ENCODE assay signal across 21 cellular contexts in the genomic region with DNA sequence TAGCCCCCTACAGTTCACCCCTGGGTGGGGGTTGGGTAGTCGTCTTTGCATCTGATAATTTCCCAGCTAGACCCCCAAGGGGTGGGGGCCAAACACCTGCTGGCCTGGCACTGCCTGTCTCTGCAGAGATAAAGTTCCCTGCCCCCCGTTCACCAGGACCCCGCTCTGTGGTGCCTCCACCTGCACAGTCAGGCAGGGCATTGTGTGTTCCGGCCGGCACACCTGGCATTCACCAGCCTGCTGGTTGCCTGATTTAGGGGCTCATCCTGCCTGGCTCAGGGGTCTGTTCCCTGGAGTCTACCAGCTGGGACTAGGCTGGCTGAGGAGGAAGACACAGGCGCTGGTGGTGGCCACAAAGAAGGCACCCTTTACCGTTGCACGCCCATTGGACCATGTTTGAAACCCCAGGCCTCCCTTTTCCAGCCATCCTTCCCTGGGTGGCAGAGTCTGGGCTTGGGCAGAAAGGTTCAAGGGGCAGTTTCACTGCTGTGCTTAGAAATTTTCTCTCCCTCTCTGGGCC. TPM values are rescaled to one million over a fixed set of nuclear protein-coding genes. Genes with fewer than 3 reads are reported as not detected.
"Had no signal": no experiment of that assay in that cellular context is flagged by ENCODE, and none has a peak within 500 bp of the region (broad histone marks: within the 10 kb centered on the region; RNA-seq: fewer than 3 reads in every experiment).

No MANE protein-coding gene starts in this region.

- DNase-seq: effector memory CD4-positive, alpha-beta T cell; gastrocnemius medialis; heart right ventricle; hypothalamus; lower lobe of right lung; mesenchymal stem cell; naive B cell; psoas muscle; retina; small intestine; stimulated activated CD4-positive, alpha-beta T cell treated with anti-CD3 and anti-CD28 coated beads, Interleukin-2, amount 100 ng/mL, for 48 hours; stimulated activated naive CD4-positive, alpha-beta T cell treated with Interleukin-2 at 50 U/mL for 16 hours; trophoblast cell had no signal

- ATAC-seq: esophagus mucosa, gastrocnemius medialis, heart right ventricle, left lobe of liver, lower lobe of right lung, psoas muscle had no signal

- FAIRE-seq: endometrium, islet of Langerhans, small intestine, urothelium cell line had no signal

- H3K36me3 ChIP-seq: gastrocnemius medialis, heart right ventricle, lower lobe of right lung had no signal

- H3K4me1 ChIP-seq: gastrocnemius medialis, lower lobe of right lung, psoas muscle had no signal

- H3K9me3 ChIP-seq: gastrocnemius medialis, lower lobe of right lung, psoas muscle had no signal

- H3K27ac ChIP-seq: gastrocnemius medialis, heart right ventricle, lower lobe of right lung, psoas muscle had no signal

- H3K4me3 Mint-ChIP-seq: naive B cell had no signal

- H3K4me3 ChIP-seq: gastrocnemius medialis, heart right ventricle, lower lobe of right lung, psoas muscle had no signal

- H3K27ac Mint-ChIP-seq: nephron had no signal

RNA-seq across cellular contexts. Expression of a gene that starts 30.8 kb away (rescaled TPM):
- total RNA-seq: esophagus mucosa, fibroblast of lung, gastrocnemius medialis, heart right ventricle, left lobe of liver, lower lobe of right lung, omental fat pad, psoas muscle had no signal
- polyA plus RNA-seq: fibroblast of lung, heart right ventricle, psoas muscle, small intestine had no signal
